Comparison of ENCODE assay signal across 21 cellular contexts in genomic region chr22:16914006-16914405, GRCh38.
DNase-seq lines count a peak whose midpoint lies in the region; ATAC-seq and TF ChIP-seq lines count a peak whose summit lies in the region.
"Had no signal": no experiment of that assay in that cellular context is flagged by ENCODE, and none has a peak within 500 bp of the region (broad histone marks: within the 10 kb centered on the region; RNA-seq: fewer than 3 reads in every experiment).

No MANE protein-coding gene starts in this region.

- peaks cover 23% of the 10 kb centered on the region for H3K4me1 Mint-ChIP-seq in activated CD8-positive, alpha-beta memory T cell treated with anti-CD3 and anti-CD28 coated beads, Interleukin-2, amount 10 ng/mL, durations not matched to agents 7 days and 5 days

- H3K4me3 ChIP-seq in Loucy (ENCODE audit: low read length, poor library complexity, severe bottlenecking) (no peak overlapping the region), SJCRH30 (no peak overlapping the region)
- H3K4me3 ChIP-seq: PC-9 had no signal

- H3K36me3 ChIP-seq in Loucy (ENCODE audit: insufficient read depth, low read length) (no peaks in the 10 kb centered on the region), SJCRH30 (no peaks in the 10 kb centered on the region)
- H3K36me3 ChIP-seq: BE2C had no signal

- no peaks in the 10 kb centered on the region for H3K9me2 ChIP-seq in Loucy (replicated peaks; ENCODE audit: low read depth, low read length)

- H3K9me3 ChIP-seq in Loucy (ENCODE audit: insufficient read depth, low read depth, low read length), result no peaks in the 10 kb centered on the region
- no peaks in the 10 kb centered on the region for H3K9me3 ChIP-seq in SJCRH30 (replicated peaks)
- H3K9me3 ChIP-seq: BE2C had no signal

- H3K27me3 ChIP-seq in Loucy (ENCODE audit: insufficient read depth, low read length, poor library complexity, severe bottlenecking) (no peaks in the 10 kb centered on the region), SJCRH30 (no peaks in the 10 kb centered on the region)
- H3K27me3 ChIP-seq: BE2C had no signal

- no peak overlapping the region for H3K27ac ChIP-seq in SJCRH30
- H3K27ac ChIP-seq: KMS-11, PC-9, RWPE1 had no signal

- no peak for TF ChIP-seq CTCF in Loucy (conservative IDR thresholded peaks at IDR 0.05; ENCODE audit: low read length)

- DNase-seq in activated CD8-positive, alpha-beta memory T cell treated with anti-CD3 and anti-CD28 coated beads, Interleukin-2, amount 10 ng/mL, durations not matched to agents 7 days and 5 days, result no peak
- DNase-seq in activated CD8-positive, alpha-beta memory T cell treated with anti-CD3 and anti-CD28 coated beads, Interleukin-2, amount 50 U/mL, for 4 hours, result no peak
- DNase-seq in SJCRH30, result peak; percentile 16 to 29
- DNase-seq in mucosa of gallbladder (ENCODE audit: low spot score), result no peak
- DNase-seq in SKM-1 (lab: John Stamatoyannopoulos, UW; ENCODE audit: unreplicated experiment), result no peak
- no peak for DNase-seq in activated CD4-positive, CD25-positive, alpha-beta regulatory T cell (lab: John Stamatoyannopoulos, UW)
- DNase-seq: BE2C, DMS79, IMR-90, NCI-H1048, NCI-H1436 treated with DMSO at 0.1 percent for 48 hours, NCI-H1930, NCI-H226, NCI-H524, NCI-H774, PC-9, SIG-M5 had no signal

- H3K36me3 Mint-ChIP-seq in activated CD8-positive, alpha-beta memory T cell treated with anti-CD3 and anti-CD28 coated beads, Interleukin-2, amount 10 ng/mL, durations not matched to agents 7 days and 5 days, result no peaks in the 10 kb centered on the region

- H2AFZ ChIP-seq in Loucy (ENCODE audit: low read length), result no peak overlapping the region
- H2AFZ ChIP-seq: PC-9 had no signal

- no peak overlapping the region for H3K9ac ChIP-seq in Loucy (ENCODE audit: low read depth, low read length, poor library complexity, severe bottlenecking)
- H3K9ac ChIP-seq: KMS-11 had no signal

- no peaks in the 10 kb centered on the region for H3K79me2 ChIP-seq in Loucy (ENCODE audit: insufficient read depth, low read length)

- no peak overlapping the region for H3K27ac Mint-ChIP-seq in activated CD8-positive, alpha-beta memory T cell treated with anti-CD3 and anti-CD28 coated beads, Interleukin-2, amount 10 ng/mL, durations not matched to agents 7 days and 5 days

- CTCF ChIA-PET in activated CD8-positive, alpha-beta memory T cell treated with anti-CD3 and anti-CD28 coated beads, Interleukin-2, amount 10 ng/mL, durations not matched to agents 7 days and 5 days (lab: Charles Lee), result no interaction called here

- H3K27me3 Mint-ChIP-seq in activated CD8-positive, alpha-beta memory T cell treated with anti-CD3 and anti-CD28 coated beads, Interleukin-2, amount 10 ng/mL, durations not matched to agents 7 days and 5 days, result peaks cover 19% of the 10 kb centered on the region

- peak; percentile 55 for ATAC-seq in activated CD8-positive, alpha-beta memory T cell treated with anti-CD3 and anti-CD28 coated beads, Interleukin-2, amount 10 ng/mL, durations not matched to agents 7 days and 5 days
- ATAC-seq: HCT116 had no signal

- H3F3A ChIP-seq in Loucy (ENCODE audit: low read depth), result no peaks in the 10 kb centered on the region

- no peak overlapping the region for H3K4me3 Mint-ChIP-seq in activated CD8-positive, alpha-beta memory T cell treated with anti-CD3 and anti-CD28 coated beads, Interleukin-2, amount 10 ng/mL, durations not matched to agents 7 days and 5 days

- H3K4me1 ChIP-seq in Loucy (ENCODE audit: insufficient read depth, low read length, poor library complexity, severe bottlenecking) (peaks cover 42% of the 10 kb centered on the region), SJCRH30 (no peaks in the 10 kb centered on the region)
- H3K4me1 ChIP-seq: BE2C had no signal

- no peaks in the 10 kb centered on the region for H4K20me1 ChIP-seq in Loucy (ENCODE audit: insufficient read depth, low read length, poor library complexity, severe bottlenecking)

- no peaks in the 10 kb centered on the region for H3K9me3 Mint-ChIP-seq in activated CD8-positive, alpha-beta memory T cell treated with anti-CD3 and anti-CD28 coated beads, Interleukin-2, amount 10 ng/mL, durations not matched to agents 7 days and 5 days (ENCODE audit: low read depth)

- H3K4me2 ChIP-seq in Loucy (ENCODE audit: low read depth, low read length, poor library complexity, severe bottlenecking), result peak overlapping the region; percentile 17
- H3K4me2 ChIP-seq: KMS-11, PC-9 had no signal

Comparison
In these comparisons a context has a peak if more than half of its experiments do, and no peak if none do; other contexts are left out.
1. DNase-seq: peak in SJCRH30 (2 of 2); none in activated CD8-positive, alpha-beta memory T cell treated with anti-CD3 and anti-CD28 coated beads, Interleukin-2, amount 10 ng/mL, durations not matched to agents 7 days and 5 days (single experiment), activated CD8-positive, alpha-beta memory T cell treated with anti-CD3 and anti-CD28 coated beads, Interleukin-2, amount 50 U/mL, for 4 hours (single experiment), mucosa of gallbladder (single experiment), SKM-1 (single experiment) and activated CD4-positive, CD25-positive, alpha-beta regulatory T cell (0 of 4).